Comparison of ENCODE assay signal across 8 cellular contexts in genomic region chr9:121071356-121071755, GRCh38. TPM values are rescaled to one million over a fixed set of nuclear protein-coding genes. Genes with fewer than 3 reads are reported as not detected.
DNase-seq lines count a peak whose midpoint lies in the region; TF ChIP-seq lines count a peak whose summit lies in the region.

No MANE protein-coding gene starts in this region.

- peaks cover 0 to 9% of the 10 kb centered on the region in 2 donors for H3K4me1 ChIP-seq in uterus

- no peaks in the 10 kb centered on the region for H3K27me3 ChIP-seq in uterus

- intact Hi-C loops in uterus (cut with DNase I; ENCODE audit: low total_unique reads) = no loop called here

- H3K27me3 Mint-ChIP-seq in T-helper 1 cell treated with Interleukin-12 subunit alpha and Interleukin-12 subunit beta and Interleukin-4 antibody, amounts not matched to agents 30 μg/mL and 1 μg/mL, for 36 hours (ENCODE audit: low read depth) = no peaks in the 10 kb centered on the region

- peak; percentile 24 for DNase-seq in stimulated activated CD4-positive, alpha-beta T cell treated with anti-CD3 and anti-CD28 coated beads, Interleukin-15, amount 100 ng/mL, for 24 hours
- no peak for DNase-seq in stimulated activated CD4-positive, alpha-beta T cell treated with anti-CD3 and anti-CD28 coated beads, Interleukin-4, amount 100 ng/mL, for 1 hour
- DNase-seq in fibroblast of the aortic adventitia (ENCODE audit: low read depth) (no peak), uterus (no peak), superior temporal gyrus (ENCODE audit: extremely low spot score) (no peak), occipital lobe (lab: John Stamatoyannopoulos, UW) (no peak), NCI-H1436 (lab: John Stamatoyannopoulos, UW) (no peak)

- H3K4me1 Mint-ChIP-seq in T-helper 1 cell treated with Interleukin-12 subunit alpha and Interleukin-12 subunit beta and Interleukin-4 antibody, amounts not matched to agents 30 μg/mL and 1 μg/mL, for 36 hours (ENCODE audit: low read depth) = peaks cover 37% of the 10 kb centered on the region

- H3K9me3 Mint-ChIP-seq in T-helper 1 cell treated with Interleukin-12 subunit alpha and Interleukin-12 subunit beta and Interleukin-4 antibody, amounts not matched to agents 30 μg/mL and 1 μg/mL, for 36 hours = peaks cover 16% of the 10 kb centered on the region

- no peak for TF ChIP-seq POLR2A in uterus (IDR thresholded peaks at IDR 0.05)

- no peaks in the 10 kb centered on the region for H3K9me3 ChIP-seq in uterus

- H3K4me3 Mint-ChIP-seq in T-helper 1 cell treated with Interleukin-12 subunit alpha and Interleukin-12 subunit beta and Interleukin-4 antibody, amounts not matched to agents 30 μg/mL and 1 μg/mL, for 36 hours = peak overlapping the region; percentile 85

- peaks cover 9% of the 10 kb centered on the region for H3K36me3 Mint-ChIP-seq in T-helper 1 cell treated with Interleukin-12 subunit alpha and Interleukin-12 subunit beta and Interleukin-4 antibody, amounts not matched to agents 30 μg/mL and 1 μg/mL, for 36 hours (ENCODE audit: low read depth)

- H3K27ac ChIP-seq in uterus = peak overlapping the region; percentile 86 to 96

- H3K27ac Mint-ChIP-seq in T-helper 1 cell treated with Interleukin-12 subunit alpha and Interleukin-12 subunit beta and Interleukin-4 antibody, amounts not matched to agents 30 μg/mL and 1 μg/mL, for 36 hours = peak overlapping the region; percentile 92

- no peaks in the 10 kb centered on the region for H3K36me3 ChIP-seq in uterus

- H3K4me3 ChIP-seq in fibroblast of the aortic adventitia (ENCODE audit: low read depth, low read length) = peak overlapping the region; percentile 53
- peak overlapping the region; percentile 21 to 27 for H3K4me3 ChIP-seq in uterus

- TF ChIP-seq CTCF in fibroblast of the aortic adventitia (IDR thresholded peaks at IDR 0.05; ENCODE audit: insufficient read depth, low read length) (no peak), uterus (IDR thresholded peaks at IDR 0.05) (no peak)

RNA-seq across cellular contexts. Expression of gene CNTRL, which starts 3.4 kb away (rescaled TPM):
- total RNA-seq in fibroblast of the aortic adventitia (ENCODE audit: low replicate concordance) = 11.2 and 15.2 TPM in 2 replicates
- 10 to 100 TPM; 23.5 to 31.5 (median 29.6) TPM for total RNA-seq in uterus
- 14.2 TPM for total RNA-seq in occipital lobe

RNA-seq across cellular contexts. Expression of gene C5, which starts 21.3 kb away (rescaled TPM):
- 2.9 and 13.8 TPM in 2 replicates for total RNA-seq in fibroblast of the aortic adventitia (ENCODE audit: low replicate concordance)
- 10 to 100 TPM in 2 of 4 donors, 1 to 10 TPM in 2; 2.1 to 37.1 (median 10.3) TPM for total RNA-seq in uterus
- total RNA-seq in occipital lobe = 8.0 TPM
